Comparison of ENCODE assay signal across 8 cellular contexts in genomic region chr15:72271895-72272212, GRCh38. TPM values are rescaled to one million over a fixed set of nuclear protein-coding genes. Genes with fewer than 3 reads are reported as not detected.
DNase-seq lines count a peak whose midpoint lies in the region; ATAC-seq and TF ChIP-seq lines count a peak whose summit lies in the region.

No MANE protein-coding gene starts in this region.

- ATAC-seq in GM19372 (IDR thresholded peaks at IDR 0.05; ENCODE audit: low read depth, unreplicated experiment) (peak; percentile 11), aorta (ENCODE audit: low FRiP score) (no peak), HG03108 (IDR thresholded peaks at IDR 0.05; ENCODE audit: unreplicated experiment) (no peak)

- peak; percentile 38 for DNase-seq in OCI-M1 (lab: John Stamatoyannopoulos, UW)
- DNase-seq in dermis blood vessel endothelial cell = peak; percentile 30
- no peak for DNase-seq in aorta
- no peak for DNase-seq in GM13976 (ENCODE audit: low spot score)

- WGBS in aorta, 2 donors = 1 to 3% methylated on average over 12 to 13 of the region's 13 CpGs

- in situ Hi-C loops in GM13976 (cut with MboI; ENCODE audit: low sequenced_read_pairs, unreplicated experiment) = no loop called here

- H3K4me2 ChIP-seq in BLaER1 = peak overlapping the region; percentile 93

- intact Hi-C loops in aorta (cut with DNase I) = loop anchor here (2.0 to 5.0 kb wide), 2 partner anchors 41 to 75 kb away; partner anchors contain the start of genes PKM (in 2 of the 2) and GRAMD2A (in 1 of the 2)

- peaks cover 32% of the 10 kb centered on the region for H3K4me1 ChIP-seq in BLaER1
- H3K4me1 ChIP-seq in mucosa of rectum (ENCODE audit: control insufficient read depth in 2 of 2, insufficient read depth in 2 of 2, low read length in 2 of 2) = peaks cover 0 to 8% of the 10 kb centered on the region in 2 donors
- no peaks in the 10 kb centered on the region for H3K4me1 ChIP-seq in aorta (ENCODE audit: control insufficient read depth in 1 of 2, insufficient read depth in 2 of 2, low read length in 2 of 2)

- H3K4me3 ChIP-seq in BLaER1 (peak overlapping the region; percentile 98), mucosa of rectum (ENCODE audit: low read length in 2 of 2) (peak overlapping the region; percentile 78 to 85), aorta (ENCODE audit: low read length in 2 of 2) (peak overlapping the region; percentile 73 to 94)

- peaks cover 24% of the 10 kb centered on the region for H4K20me1 ChIP-seq in BLaER1

- H3K36me3 ChIP-seq in BLaER1 (peaks cover 37% of the 10 kb centered on the region), mucosa of rectum (ENCODE audit: control insufficient read depth in 2 of 2, insufficient read depth in 2 of 2, low read length in 2 of 2) (peaks cover 4 to 7% of the 10 kb centered on the region in 2 donors), aorta (ENCODE audit: control insufficient read depth in 1 of 2, insufficient read depth in 2 of 2, low read length in 1 of 2) (peaks cover 0 to 2% of the 10 kb centered on the region in 2 donors)

- H3K9me3 ChIP-seq in BLaER1 (no peaks in the 10 kb centered on the region), mucosa of rectum (ENCODE audit: control insufficient read depth in 2 of 2, low read length in 2 of 2) (no peaks in the 10 kb centered on the region), aorta (ENCODE audit: control insufficient read depth, low read length) (no peaks in the 10 kb centered on the region)

- peak overlapping the region; percentile 95 for H3K9ac ChIP-seq in BLaER1
- H3K9ac ChIP-seq in mucosa of rectum (ENCODE audit: low read depth in 1 of 2, low read length in 2 of 2) = peak overlapping the region; percentile 85 to 87

- TF ChIP-seq CTCF in GM13976 (IDR thresholded peaks at IDR 0.05; ENCODE audit: borderline replicate concordance, control extremely low read depth, extremely low read depth, insufficient read depth, missing control alignments) = no peak

- H3K27ac ChIP-seq in BLaER1 = peak overlapping the region; percentile 91
- peak overlapping the region; percentile 74 to 84 for H3K27ac ChIP-seq in mucosa of rectum (ENCODE audit: low read depth in 2 of 2, low read length in 2 of 2)
- peak overlapping the region; percentile 7 to 37 for H3K27ac ChIP-seq in aorta (ENCODE audit: low read depth in 1 of 2, low read length in 2 of 2)

- H3K27me3 ChIP-seq in BLaER1 = no peaks in the 10 kb centered on the region
- no peaks in the 10 kb centered on the region for H3K27me3 ChIP-seq in mucosa of rectum (ENCODE audit: control insufficient read depth in 2 of 2, insufficient read depth in 2 of 2, low read length in 2 of 2)
- no peaks in the 10 kb centered on the region for H3K27me3 ChIP-seq in aorta (ENCODE audit: control insufficient read depth in 1 of 2, insufficient read depth in 2 of 2, low read length in 1 of 2)

RNA-seq across cellular contexts. Expression of gene PARP6, which starts 0.5 kb away (rescaled TPM):
- total RNA-seq in dermis blood vessel endothelial cell = 11.4 and 15.7 TPM in 2 replicates
- 10 to 100 TPM; 63.1 to 72.2 TPM for total RNA-seq in aorta
- polyA plus RNA-seq in aorta = 100 to 1,000 TPM in 1 of 2 donors, 10 to 100 TPM in 1; 28.0 to 143 TPM

RNA-seq across cellular contexts. Expression of gene PKM, which starts 40.9 kb away (rescaled TPM):
- total RNA-seq in dermis blood vessel endothelial cell (714 and 1,526 TPM in 2 replicates), aorta (100 to 1,000 TPM; 478 to 588 TPM)
- polyA plus RNA-seq in aorta = 100 to 1,000 TPM; 238 to 429 TPM

RNA-seq across cellular contexts. Expression of gene CELF6, which starts 48.1 kb away (rescaled TPM):
- total RNA-seq in dermis blood vessel endothelial cell (0.17 TPM in 1 of 2 replicates, not detected in the other), aorta (1 to 10 TPM; 1.0 to 1.9 TPM)
- polyA plus RNA-seq in aorta = 1 to 10 TPM in 1 of 2 donors, under 1 TPM in 1; 0.25 to 7.7 TPM

Comparison
In these comparisons a context has a peak if more than half of its experiments do, and no peak if none do; other contexts are left out.
1. H3K27ac ChIP-seq: peak in every context shown above with its lines; median percentile 91 in BLaER1; 79 in mucosa of rectum; 22 in aorta.
2. DNase-seq: peak in OCI-M1 (single experiment) and dermis blood vessel endothelial cell (single experiment); none in aorta (0 of 2) and GM13976 (single experiment).
3. Peak in every context shown above with its lines, with median percentiles within 50 percentile points of each other: H3K4me3 ChIP-seq.